Comparison of ENCODE assay signal across 1 cellular context in genomic region chr17:79087428-79088143, GRCh38.
A peak's percentile ranks its signal among the peaks of the same experiment; 100 is the strongest.
TF ChIP-seq lines count a peak whose summit lies in the region.

No MANE protein-coding gene starts in this region.

TF ChIP-seq in K562, 482 proteins besides CTCF, POLR2A, EP300 and RAD21 (continued from another document):
- peak; percentile 26; the same call in 1 of the 2 replicates for TF ChIP-seq MYNN (IDR thresholded peaks at IDR 0.05)
- TF ChIP-seq MYNN (CRISPR knock-in tag; IDR thresholded peaks at IDR 0.05), result no peak
- TF ChIP-seq SMC3 (conservative IDR thresholded peaks at IDR 0.05; ENCODE audit: insufficient read depth, low read depth, low read length), result peak; percentile 81
- peak; percentile 21; the same call in 1 of the 2 replicates for TF ChIP-seq TFAP4 (CRISPR knock-in tag; IDR thresholded peaks at IDR 0.05; ENCODE audit: borderline replicate concordance)
- TF ChIP-seq RBM14 (IDR thresholded peaks at IDR 0.05; ENCODE audit: borderline replicate concordance, insufficient read depth, low read depth, low read length), result no peak
- TF ChIP-seq ZNF79 (CRISPR knock-in tag; IDR thresholded peaks at IDR 0.05; ENCODE audit: low read depth), result no peak
- TF ChIP-seq HES1 (IDR thresholded peaks at IDR 0.05; ENCODE audit: low read depth), result no peak
- TF ChIP-seq CREM (IDR thresholded peaks at IDR 0.05; ENCODE audit: low read depth), result peak; percentile 83
